In genomic region chr18:48949606-48950535, GRCh38 we compare ENCODE assay signal across 8 cellular contexts. TPM values are rescaled to one million over a fixed set of nuclear protein-coding genes. Genes with fewer than 3 reads are reported as not detected.
DNase-seq lines count a peak whose midpoint lies in the region; ATAC-seq, FAIRE-seq and TF ChIP-seq lines count a peak whose summit lies in the region.

No MANE protein-coding gene starts in this region.

- WGBS in liver = under 1% methylated on average over 79 of the region's 79 CpGs

- H3K27me3 Mint-ChIP-seq in stimulated activated naive CD8-positive, alpha-beta T cell treated with anti-CD3 and anti-CD28 coated beads, Interleukin-15, amount 100 ng/mL, for 72 hours = no peaks in the 10 kb centered on the region

- POLR2A ChIA-PET in BJ (lab: Charles Lee) = no interaction called here

- no peak for DNase-seq in BJ (ENCODE audit: low read depth)
- DNase-seq in RCC 7860 (ENCODE audit: low spot score) = peak; percentile 49
- no peak for DNase-seq in bronchial epithelial cell (ENCODE audit: low read depth)
- DNase-seq in stimulated activated naive CD8-positive, alpha-beta T cell treated with anti-CD3 and anti-CD28 coated beads, Interleukin-15, amount 100 ng/mL, for 72 hours = peak; percentile 49 to 58

- H3K27ac Mint-ChIP-seq in stimulated activated naive CD8-positive, alpha-beta T cell treated with anti-CD3 and anti-CD28 coated beads, Interleukin-15, amount 100 ng/mL, for 72 hours = peak overlapping the region; percentile 83 to 94

- in situ Hi-C loops in GM18951 (cut with MboI; ENCODE audit: low sequenced_read_pairs, unreplicated experiment) = no loop called here

- no peak for FAIRE-seq in RCC 7860 (lab: Jason Lieb, UNC)
- no peak for FAIRE-seq in bronchial epithelial cell (lab: Jason Lieb, UNC)

- H3K4me3 Mint-ChIP-seq in stimulated activated naive CD8-positive, alpha-beta T cell treated with anti-CD3 and anti-CD28 coated beads, Interleukin-15, amount 100 ng/mL, for 72 hours = peak overlapping the region; percentile 97 to 98

- H3K27me3 ChIP-seq in BJ (ENCODE audit: control insufficient read depth, insufficient read depth, low read length) = no peaks in the 10 kb centered on the region
- H3K27me3 ChIP-seq in bronchial epithelial cell (ENCODE audit: control insufficient read depth, insufficient read depth, low read length) = no peaks in the 10 kb centered on the region
- H3K27me3 ChIP-seq in liver (ENCODE audit: control insufficient read depth in 4 of 4, insufficient read depth in 4 of 4, low read length in 3 of 4) = no peaks in the 10 kb centered on the region

- H3K4me1 Mint-ChIP-seq in stimulated activated naive CD8-positive, alpha-beta T cell treated with anti-CD3 and anti-CD28 coated beads, Interleukin-15, amount 100 ng/mL, for 72 hours = peaks cover 37% of the 10 kb centered on the region

- H3K27ac ChIP-seq in liver (ENCODE audit: low read depth in 1 of 2, low read length in 2 of 2) = peak overlapping the region; percentile 66 to 89

- ATAC-seq in stimulated activated naive CD8-positive, alpha-beta T cell treated with anti-CD3 and anti-CD28 coated beads, Interleukin-15, amount 100 ng/mL, for 72 hours = peak; percentile 48
- no peak for ATAC-seq in HG03432 (IDR thresholded peaks at IDR 0.05; ENCODE audit: unreplicated experiment)
- no peak for ATAC-seq in HG02884 (IDR thresholded peaks at IDR 0.05; ENCODE audit: unreplicated experiment)

- TF ChIP-seq POLR2A in GM18951 (IDR thresholded peaks at IDR 0.05; ENCODE audit: extremely low read depth, insufficient read depth, insufficient read length) = peak; percentile 13

- peaks cover 2 to 44% (median 36%) of the 10 kb centered on the region in 4 donors for H3K4me1 ChIP-seq in liver (ENCODE audit: control insufficient read depth in 4 of 4, insufficient read depth in 4 of 4, low read length in 3 of 4)

- H3K9me3 Mint-ChIP-seq in stimulated activated naive CD8-positive, alpha-beta T cell treated with anti-CD3 and anti-CD28 coated beads, Interleukin-15, amount 100 ng/mL, for 72 hours = no peaks in the 10 kb centered on the region

- H3K36me3 ChIP-seq in BJ (ENCODE audit: control insufficient read depth, insufficient read depth, low read length) (peaks cover 2% of the 10 kb centered on the region), bronchial epithelial cell (ENCODE audit: control insufficient read depth, insufficient read depth, low read length) (peaks cover 2% of the 10 kb centered on the region), liver (ENCODE audit: control insufficient read depth in 4 of 4, insufficient read depth in 3 of 4, low read depth in 1 of 4, low read length in 3 of 4) (no peaks in the 10 kb centered on the region)

- CTCF ChIA-PET in BJ (lab: Yijun Ruan, JAX) = no interaction called here

- H3K9ac ChIP-seq in liver (ENCODE audit: low read depth in 1 of 2, low read length in 2 of 2) = peak overlapping the region; percentile 78 to 84

- TF ChIP-seq RAD21 in liver (IDR thresholded peaks at IDR 0.05) = no peak

- H3K4me3 ChIP-seq in BJ (ENCODE audit: low read depth, low read length) (peak overlapping the region; percentile 90), bronchial epithelial cell (ENCODE audit: low read depth, low read length) (peak overlapping the region; percentile 80), liver (ENCODE audit: low read depth in 1 of 3, low read length in 3 of 3) (peak overlapping the region; percentile 79 to 88 (median 83))

- no peaks in the 10 kb centered on the region for H3K9me3 ChIP-seq in liver (ENCODE audit: control insufficient read depth in 4 of 4, low read length in 3 of 4)

- no peak for TF ChIP-seq CTCF in BJ (IDR thresholded peaks at IDR 0.05; ENCODE audit: insufficient read depth, low read depth, low read length)
- TF ChIP-seq CTCF in bronchial epithelial cell (IDR thresholded peaks at IDR 0.05; ENCODE audit: insufficient read depth, low read length, severe bottlenecking) = peak; percentile 35
- peak; percentile 9 for TF ChIP-seq CTCF in liver (IDR thresholded peaks at IDR 0.05; ENCODE audit: low read depth, low read length, missing input control)

TF ChIP-seq in liver, 16 proteins besides CTCF, POLR2A, EP300 and RAD21:
- TF ChIP-seq, protein P1, sequence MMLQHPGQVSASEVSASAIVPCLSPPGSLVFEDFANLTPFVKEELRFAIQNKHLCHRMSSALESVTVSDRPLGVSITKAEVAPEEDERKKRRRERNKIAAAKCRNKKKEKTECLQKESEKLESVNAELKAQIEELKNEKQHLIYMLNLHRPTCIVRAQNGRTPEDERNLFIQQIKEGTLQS (IDR thresholded peaks at IDR 0.05) = no peak
- TF ChIP-seq FOXA1 (IDR thresholded peaks at IDR 0.05) (no peak), SP1 (IDR thresholded peaks at IDR 0.05) (no peak), NR2F2 (IDR thresholded peaks at IDR 0.05) (no peak), TAF1 (conservative IDR thresholded peaks at IDR 0.05) (no peak), EGR1 (IDR thresholded peaks at IDR 0.05; ENCODE audit: low read depth in 2 of 2) (no peak), HNF4A (conservative IDR thresholded peaks at IDR 0.05) (no peak), YY1 (IDR thresholded peaks at IDR 0.05) (no peak), GABPA (IDR thresholded peaks at IDR 0.05 in 1 of 2, conservative IDR thresholded peaks at IDR 0.05 in 1 of 2) (no peak), MAX (IDR thresholded peaks at IDR 0.05) (no peak), HNF4G (IDR thresholded peaks at IDR 0.05) (no peak), JUND (IDR thresholded peaks at IDR 0.05) (no peak), RXRA (IDR thresholded peaks at IDR 0.05) (no peak)
- TF ChIP-seq, protein P2, sequence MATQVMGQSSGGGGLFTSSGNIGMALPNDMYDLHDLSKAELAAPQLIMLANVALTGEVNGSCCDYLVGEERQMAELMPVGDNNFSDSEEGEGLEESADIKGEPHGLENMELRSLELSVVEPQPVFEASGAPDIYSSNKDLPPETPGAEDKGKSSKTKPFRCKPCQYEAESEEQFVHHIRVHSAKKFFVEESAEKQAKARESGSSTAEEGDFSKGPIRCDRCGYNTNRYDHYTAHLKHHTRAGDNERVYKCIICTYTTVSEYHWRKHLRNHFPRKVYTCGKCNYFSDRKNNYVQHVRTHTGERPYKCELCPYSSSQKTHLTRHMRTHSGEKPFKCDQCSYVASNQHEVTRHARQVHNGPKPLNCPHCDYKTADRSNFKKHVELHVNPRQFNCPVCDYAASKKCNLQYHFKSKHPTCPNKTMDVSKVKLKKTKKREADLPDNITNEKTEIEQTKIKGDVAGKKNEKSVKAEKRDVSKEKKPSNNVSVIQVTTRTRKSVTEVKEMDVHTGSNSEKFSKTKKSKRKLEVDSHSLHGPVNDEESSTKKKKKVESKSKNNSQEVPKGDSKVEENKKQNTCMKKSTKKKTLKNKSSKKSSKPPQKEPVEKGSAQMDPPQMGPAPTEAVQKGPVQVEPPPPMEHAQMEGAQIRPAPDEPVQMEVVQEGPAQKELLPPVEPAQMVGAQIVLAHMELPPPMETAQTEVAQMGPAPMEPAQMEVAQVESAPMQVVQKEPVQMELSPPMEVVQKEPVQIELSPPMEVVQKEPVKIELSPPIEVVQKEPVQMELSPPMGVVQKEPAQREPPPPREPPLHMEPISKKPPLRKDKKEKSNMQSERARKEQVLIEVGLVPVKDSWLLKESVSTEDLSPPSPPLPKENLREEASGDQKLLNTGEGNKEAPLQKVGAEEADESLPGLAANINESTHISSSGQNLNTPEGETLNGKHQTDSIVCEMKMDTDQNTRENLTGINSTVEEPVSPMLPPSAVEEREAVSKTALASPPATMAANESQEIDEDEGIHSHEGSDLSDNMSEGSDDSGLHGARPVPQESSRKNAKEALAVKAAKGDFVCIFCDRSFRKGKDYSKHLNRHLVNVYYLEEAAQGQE (IDR thresholded peaks at IDR 0.05) = no peak
- TF ChIP-seq, protein P3, sequence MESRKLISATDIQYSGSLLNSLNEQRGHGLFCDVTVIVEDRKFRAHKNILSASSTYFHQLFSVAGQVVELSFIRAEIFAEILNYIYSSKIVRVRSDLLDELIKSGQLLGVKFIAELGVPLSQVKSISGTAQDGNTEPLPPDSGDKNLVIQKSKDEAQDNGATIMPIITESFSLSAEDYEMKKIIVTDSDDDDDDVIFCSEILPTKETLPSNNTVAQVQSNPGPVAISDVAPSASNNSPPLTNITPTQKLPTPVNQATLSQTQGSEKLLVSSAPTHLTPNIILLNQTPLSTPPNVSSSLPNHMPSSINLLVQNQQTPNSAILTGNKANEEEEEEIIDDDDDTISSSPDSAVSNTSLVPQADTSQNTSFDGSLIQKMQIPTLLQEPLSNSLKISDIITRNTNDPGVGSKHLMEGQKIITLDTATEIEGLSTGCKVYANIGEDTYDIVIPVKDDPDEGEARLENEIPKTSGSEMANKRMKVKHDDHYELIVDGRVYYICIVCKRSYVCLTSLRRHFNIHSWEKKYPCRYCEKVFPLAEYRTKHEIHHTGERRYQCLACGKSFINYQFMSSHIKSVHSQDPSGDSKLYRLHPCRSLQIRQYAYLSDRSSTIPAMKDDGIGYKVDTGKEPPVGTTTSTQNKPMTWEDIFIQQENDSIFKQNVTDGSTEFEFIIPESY (IDR thresholded peaks at IDR 0.05) = no peak
TF ChIP-seq in liver: peak in this region for 0.

RNA-seq across cellular contexts. Expression of gene SMAD7, which starts 0.9 kb away (rescaled TPM):
- polyA plus RNA-seq in BJ (2011; rRNA removed) (21.0 and 24.2 TPM in 2 replicates), liver (10 to 100 TPM in 1 of 2 donors, 1 to 10 TPM in 1; 3.2 to 10.7 TPM)
- polyA minus RNA-seq in BJ (2011; rRNA and poly(A)+ RNA removed) = 38.7 and 56.0 TPM in 2 replicates
- total RNA-seq in bronchial epithelial cell (11.5 and 19.2 TPM in 2 replicates), liver (10 to 100 TPM in 1 of 2 donors, 1 to 10 TPM in 1; 9.4 to 11.8 TPM)

Comparison
In these comparisons a context has a peak if more than half of its experiments do, and no peak if none do; other contexts are left out.
1. DNase-seq: peak in RCC 7860 (single experiment) and stimulated activated naive CD8-positive, alpha-beta T cell treated with anti-CD3 and anti-CD28 coated beads, Interleukin-15, amount 100 ng/mL, for 72 hours (2 of 2); none in BJ (single experiment) and bronchial epithelial cell (single experiment).
2. Peak in every context shown above with its lines, with median percentiles within 50 percentile points of each other: H3K4me3 ChIP-seq.